Comparison of ENCODE assay signal across 14 cellular contexts in the genomic region with DNA sequence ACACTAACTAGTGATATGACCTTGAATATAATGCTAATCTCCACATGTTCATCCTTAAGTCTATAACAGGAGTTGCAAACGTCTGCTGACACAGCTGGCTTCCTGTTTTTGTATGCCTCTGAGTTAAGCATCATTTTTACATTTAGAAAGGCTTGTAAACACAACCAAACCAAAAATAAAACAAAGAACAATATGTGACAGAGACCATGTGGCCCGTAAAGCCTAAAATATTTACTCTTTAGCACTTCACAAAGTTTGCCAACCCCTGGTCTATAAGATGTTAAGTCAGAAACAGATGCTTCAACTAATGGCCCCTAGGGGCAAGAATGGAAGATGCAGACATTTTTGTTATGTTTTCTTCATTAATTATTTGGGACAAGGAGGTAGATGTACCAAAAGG.
A peak's percentile ranks its signal among the peaks of the same experiment; 100 is the strongest.
DNase-seq lines count a peak whose midpoint lies in the region; ATAC-seq, FAIRE-seq and TF ChIP-seq lines count a peak whose summit lies in the region.
"Had no signal": no experiment of that assay in that cellular context is flagged by ENCODE, and none has a peak within 500 bp of the region (broad histone marks: within the 10 kb centered on the region; RNA-seq: fewer than 3 reads in every experiment).

No MANE protein-coding gene starts in this region.

- H3K9me3 ChIP-seq in DND-41 (ENCODE audit: insufficient read depth, low read length, severe bottlenecking) (no peaks in the 10 kb centered on the region), GM12878 (replicated peaks; ENCODE audit: control insufficient read depth, insufficient read depth, low read length) (no peaks in the 10 kb centered on the region), liver (ENCODE audit: control insufficient read depth in 4 of 4, low read length in 3 of 4) (no peaks in the 10 kb centered on the region)

- intact Hi-C loops in GM12878 (cut with micrococcal nuclease; ENCODE audit: unreplicated experiment): loop anchor here (10.0 kb wide), 1 partner anchor 253 kb away; no protein-coding TSS in a partner anchor

- H4K20me1 ChIP-seq in DND-41 (ENCODE audit: insufficient read depth, low read length) (no peaks in the 10 kb centered on the region), GM12878 (ENCODE audit: control insufficient read depth, insufficient read depth) (no peaks in the 10 kb centered on the region)

- in situ Hi-C loops in GM12878 (cut with MboI): no loop called here

- DNase-seq in DND-41 (no peak), GM12878 (ENCODE audit: low read depth, low spot score) (no peak), HuH-7 (ENCODE audit: low spot score) (no peak), NCI-H2029 (lab: John Stamatoyannopoulos, UW) (no peak)
- no peak for DNase-seq in effector CD4-positive, alpha-beta T cell
- DNase-seq: activated naive CD4-positive, alpha-beta T cell; effector memory CD4-positive, alpha-beta T cell; GOT3; NCI-H524 treated with DMSO at 0.1 percent for 48 hours; stimulated activated CD4-positive, alpha-beta T cell treated with anti-CD3 and anti-CD28 coated beads, Interleukin-12 subunit alpha, Interleukin-12 subunit beta, amount 100 ng/mL, for 4 hours had no signal

- no TSS peak for BruUV-seq in GM12878 (replicated peaks; lab: Mats Ljungman, UMichigan)

- H2AFZ ChIP-seq in DND-41 (ENCODE audit: low read depth, low read length) (no peak overlapping the region), GM12878 (ENCODE audit: control insufficient read depth, low read depth, low read length) (peak overlapping the region; percentile 29; the same call in 1 of the 2 replicates)

- ATAC-seq in DND-41 (ENCODE audit: insufficient read depth, low read depth) (no peak), HG02678 (IDR thresholded peaks at IDR 0.05; ENCODE audit: unreplicated experiment) (peak; percentile 65), GM12878 (peak; percentile 72), HG02852 (IDR thresholded peaks at IDR 0.05; ENCODE audit: unreplicated experiment) (no peak)
- ATAC-seq: WTC11 had no signal

- FAIRE-seq in GM12878 (lab: Jason Lieb, UNC): peak; percentile 44

- POLR2A ChIA-PET in GM12878 (lab: Charles Lee): interaction anchor here (0.7 to 1.2 kb wide), 2 partner anchors 10 to 559 kb away, joined by 3 read pairs; no protein-coding TSS in a partner anchor

- TF ChIP-seq CTCF in DND-41 (IDR thresholded peaks at IDR 0.05; ENCODE audit: borderline replicate concordance, extremely low read depth, low read length, poor library complexity, severe bottlenecking): peak; percentile 31
- TF ChIP-seq CTCF in GM12878 (IDR thresholded peaks at IDR 0.05 in 2 of 3, conservative IDR thresholded peaks at IDR 0.05 in 1 of 3; ENCODE audit: control insufficient read depth in 2 of 3, extremely low read depth in 1 of 3, insufficient read depth in 1 of 3, low read depth in 3 of 3, low read length in 3 of 3): peak in 2 of 3 experiments; percentile 6 to 15; a peak in 1 of 6 replicates
- TF ChIP-seq CTCF in liver (IDR thresholded peaks at IDR 0.05; ENCODE audit: low read depth, low read length, missing input control): peak; percentile 20

- SMC1A ChIA-PET in GM12878 (lab: Charles Lee; ENCODE audit: uncharacterized antibody, unreplicated experiment): interaction anchor here (0.6 to 2.5 kb wide), 5 partner anchors 22 to 94 kb away, joined by 3 to 11 read pairs (median 6); no protein-coding TSS in a partner anchor

- H3K4me1 ChIP-seq in DND-41 (ENCODE audit: insufficient read depth, low read length) (no peaks in the 10 kb centered on the region), GM12878 (ENCODE audit: control insufficient read depth, insufficient read depth, low read length) (no peaks in the 10 kb centered on the region), liver (ENCODE audit: control insufficient read depth in 4 of 4, insufficient read depth in 4 of 4, low read length in 3 of 4) (no peaks in the 10 kb centered on the region)

- H3K4me3 ChIP-seq in DND-41 (ENCODE audit: low read depth in 1 of 2, low read length in 2 of 2) (no peak overlapping the region), GM12878 (no peak overlapping the region), liver (ENCODE audit: low read depth in 1 of 3, low read length in 3 of 3) (no peak overlapping the region)

- 2% methylated on average over 2 of the region's 2 CpGs for WGBS in GM12878 (ENCODE audit: insufficient coverage, insufficient replicate concordance, low lambda C conversion rate, missing lambda C conversion rate)
- 68% methylated on average over 2 of the region's 2 CpGs for WGBS in liver

- H3K27ac ChIP-seq in DND-41 (ENCODE audit: low read length) (no peak overlapping the region), GM12878 (ENCODE audit: control insufficient read depth, insufficient read depth) (no peak overlapping the region), liver (ENCODE audit: low read depth in 1 of 2, low read length in 2 of 2) (no peak overlapping the region)

- TF ChIP-seq EP300 in GM12878 (IDR thresholded peaks at IDR 0.05; ENCODE audit: borderline replicate concordance in 1 of 2, control insufficient read depth in 1 of 2, low read depth in 2 of 2, low read length in 2 of 2): no peak

- H3K36me3 ChIP-seq in DND-41 (ENCODE audit: insufficient read depth, low read length) (no peaks in the 10 kb centered on the region), GM12878 (ENCODE audit: control insufficient read depth in 2 of 2, insufficient read depth in 2 of 2, low read length in 1 of 2) (no peaks in the 10 kb centered on the region), liver (ENCODE audit: control insufficient read depth in 4 of 4, insufficient read depth in 3 of 4, low read depth in 1 of 4, low read length in 3 of 4) (peaks cover 0 to 5% (median 2%) of the 10 kb centered on the region in 4 donors)

- CTCF ChIA-PET in GM12878 (lab: Yijun Ruan, JAX): interaction anchor here (0.6 to 1.1 kb wide), 6 partner anchors 11 to 489 kb away, joined by 3 to 5 read pairs (median 3); no protein-coding TSS in a partner anchor

- 0 out of 2 replicates have a peak, but pooled peaks have one; percentile 15 for TF ChIP-seq RAD21 in GM12878 (IDR thresholded peaks at IDR 0.05; ENCODE audit: insufficient read depth, low read depth, low read length)
- TF ChIP-seq RAD21 in liver (IDR thresholded peaks at IDR 0.05): peak in 1 of 2 donors; percentile 26

- H3K27me3 ChIP-seq in DND-41 (ENCODE audit: insufficient read depth, low read length, poor library complexity): no peaks in the 10 kb centered on the region
- H3K27me3 ChIP-seq in GM12878 (replicated peaks in 1 of 2; ENCODE audit: control insufficient read depth in 2 of 2, insufficient read depth in 2 of 2, low read length in 1 of 2): no peaks in the 10 kb centered on the region
- no peaks in the 10 kb centered on the region for H3K27me3 ChIP-seq in liver (ENCODE audit: control insufficient read depth in 4 of 4, insufficient read depth in 4 of 4, low read length in 3 of 4)

- H3K4me2 ChIP-seq in DND-41 (ENCODE audit: insufficient read depth, low read length): no peak overlapping the region
- no peak overlapping the region for H3K4me2 ChIP-seq in GM12878 (ENCODE audit: control insufficient read depth, insufficient read depth)

- H3K9ac ChIP-seq in DND-41 (ENCODE audit: low read depth, low read length) (no peak overlapping the region), GM12878 (ENCODE audit: control insufficient read depth, insufficient read depth, low read length) (no peak overlapping the region), liver (ENCODE audit: low read depth in 1 of 2, low read length in 2 of 2) (no peak overlapping the region)

- no peak for TF ChIP-seq POLR2A in GM12878 (IDR thresholded peaks at IDR 0.05; ENCODE audit: low read depth, low read length)

- RAD21 ChIA-PET in GM12878 (lab: Charles Lee; ENCODE audit: unreplicated experiment): interaction anchor here (0.6 to 1.2 kb wide), 4 partner anchors 57 to 445 kb away, joined by 3 to 5 read pairs (median 4); no protein-coding TSS in a partner anchor

- H3K79me2 ChIP-seq in DND-41 (ENCODE audit: insufficient read depth, low read length) (no peaks in the 10 kb centered on the region), GM12878 (ENCODE audit: control insufficient read depth, insufficient read depth, low read length) (no peaks in the 10 kb centered on the region)

TF ChIP-seq in GM12878, 131 proteins besides CTCF, POLR2A, EP300 and RAD21:
- TF ChIP-seq SPI1 (IDR thresholded peaks at IDR 0.05; ENCODE audit: borderline replicate concordance, insufficient read depth, low read depth, low read length) (peak; percentile 64), POLR2AphosphoS2 (IDR thresholded peaks at IDR 0.05; ENCODE audit: low read depth, low read length) (no peak)

TF ChIP-seq in liver, 16 proteins besides CTCF, POLR2A, EP300 and RAD21:
- TF ChIP-seq, protein P1, sequence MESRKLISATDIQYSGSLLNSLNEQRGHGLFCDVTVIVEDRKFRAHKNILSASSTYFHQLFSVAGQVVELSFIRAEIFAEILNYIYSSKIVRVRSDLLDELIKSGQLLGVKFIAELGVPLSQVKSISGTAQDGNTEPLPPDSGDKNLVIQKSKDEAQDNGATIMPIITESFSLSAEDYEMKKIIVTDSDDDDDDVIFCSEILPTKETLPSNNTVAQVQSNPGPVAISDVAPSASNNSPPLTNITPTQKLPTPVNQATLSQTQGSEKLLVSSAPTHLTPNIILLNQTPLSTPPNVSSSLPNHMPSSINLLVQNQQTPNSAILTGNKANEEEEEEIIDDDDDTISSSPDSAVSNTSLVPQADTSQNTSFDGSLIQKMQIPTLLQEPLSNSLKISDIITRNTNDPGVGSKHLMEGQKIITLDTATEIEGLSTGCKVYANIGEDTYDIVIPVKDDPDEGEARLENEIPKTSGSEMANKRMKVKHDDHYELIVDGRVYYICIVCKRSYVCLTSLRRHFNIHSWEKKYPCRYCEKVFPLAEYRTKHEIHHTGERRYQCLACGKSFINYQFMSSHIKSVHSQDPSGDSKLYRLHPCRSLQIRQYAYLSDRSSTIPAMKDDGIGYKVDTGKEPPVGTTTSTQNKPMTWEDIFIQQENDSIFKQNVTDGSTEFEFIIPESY (IDR thresholded peaks at IDR 0.05): no peak
- TF ChIP-seq, protein P2, sequence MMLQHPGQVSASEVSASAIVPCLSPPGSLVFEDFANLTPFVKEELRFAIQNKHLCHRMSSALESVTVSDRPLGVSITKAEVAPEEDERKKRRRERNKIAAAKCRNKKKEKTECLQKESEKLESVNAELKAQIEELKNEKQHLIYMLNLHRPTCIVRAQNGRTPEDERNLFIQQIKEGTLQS (IDR thresholded peaks at IDR 0.05): no peak
- TF ChIP-seq GABPA (IDR thresholded peaks at IDR 0.05 in 1 of 2, conservative IDR thresholded peaks at IDR 0.05 in 1 of 2): no peak
- TF ChIP-seq HNF4G (IDR thresholded peaks at IDR 0.05): no peak
- TF ChIP-seq SP1 (IDR thresholded peaks at IDR 0.05): no peak
- no peak for TF ChIP-seq FOXA1 (IDR thresholded peaks at IDR 0.05)
- TF ChIP-seq JUND (IDR thresholded peaks at IDR 0.05): no peak
- no peak for TF ChIP-seq NR2F2 (IDR thresholded peaks at IDR 0.05)

Comparison
In these comparisons a context has a peak if more than half of its experiments do, and no peak if none do; other contexts are left out.
1. ATAC-seq: peak in HG02678 (single experiment) and GM12878 (single experiment); none in DND-41 (single experiment) and HG02852 (single experiment).
2. Peak in every context shown above with its lines, with median percentiles within 50 percentile points of each other: CTCF ChIP-seq.